Comparison of ENCODE assay signal across 28 cellular contexts in the genomic region with DNA sequence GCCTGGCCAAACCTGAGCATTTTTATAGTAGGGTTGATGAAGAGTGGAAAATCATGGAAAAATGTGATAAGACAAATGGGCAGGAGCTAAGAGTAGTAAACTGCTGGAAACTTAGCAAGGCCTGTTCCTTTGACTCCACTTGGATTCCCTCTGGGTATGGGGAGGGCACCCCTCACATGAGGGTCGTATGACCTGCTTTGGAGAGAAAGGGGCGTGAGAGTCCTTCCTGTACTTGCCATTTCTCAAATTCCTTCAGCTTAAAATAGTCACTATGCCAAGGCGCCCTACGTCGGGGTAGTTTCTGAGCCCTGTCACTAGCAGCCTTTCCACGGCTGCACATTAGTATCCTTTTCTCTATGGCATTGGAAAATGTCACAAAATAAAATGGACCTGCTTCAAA. TPM values are rescaled to one million over a fixed set of nuclear protein-coding genes. Genes with fewer than 3 reads are reported as not detected.
DNase-seq lines count a peak whose midpoint lies in the region; ATAC-seq and TF ChIP-seq lines count a peak whose summit lies in the region.
"Had no signal": no experiment of that assay in that cellular context is flagged by ENCODE, and none has a peak within 500 bp of the region (broad histone marks: within the 10 kb centered on the region; RNA-seq: fewer than 3 reads in every experiment).

No MANE protein-coding gene starts in this region.

- intact Hi-C loops in activated CD4-positive, alpha-beta T cell treated with anti-CD3 and anti-CD28 coated beads for 36 hours (cut with DNase I, micrococcal nuclease) = loop anchor here in 1 of 2 experiments (5.0 kb wide), 1 partner anchor 34 kb away; no protein-coding TSS in a partner anchor
- intact Hi-C loops in heart left ventricle (cut with DNase I) = loop anchor here in 8 of 10 donors (5.0 to 10.0 kb wide), 6 partner anchors 34 to 176 kb away; a partner anchor contains a TSS
- intact Hi-C loops in left ventricle myocardium superior (cut with micrococcal nuclease) = loop anchor here (10.0 kb wide), 1 partner anchor 46 kb away; a partner anchor contains a TSS
- intact Hi-C loops in lower leg skin (cut with DNase I; ENCODE audit: low total_unique reads) = no loop called here

- H3K27ac Mint-ChIP-seq in activated CD4-positive, alpha-beta T cell treated with anti-CD3 and anti-CD28 coated beads for 36 hours = peak overlapping the region; percentile 63
- H3K27ac Mint-ChIP-seq in effector memory CD8-positive, alpha-beta T cell = peak overlapping the region; percentile 80 to 93
- peak overlapping the region; percentile 90 for H3K27ac Mint-ChIP-seq in stimulated activated effector memory CD8-positive, alpha-beta T cell treated with anti-CD3 and anti-CD28 coated beads, Interleukin-12 subunit alpha, Interleukin-12 subunit beta, amount 100 ng/mL, for 72 hours
- H3K27ac Mint-ChIP-seq: activated naive CD8-positive, alpha-beta T cell treated with anti-CD3 and anti-CD28 coated beads, Interleukin-2, amount 10 ng/mL, durations not matched to agents 7 days and 5 days; activated T-helper 2 cell treated with anti-CD3 and anti-CD28 coated beads, Interferon-gamma antibody, Interleukin-2, Interleukin-4, amounts not matched to agents 10 μg/mL and 5 μg/mL and 100 μg/mL, durations not matched to agents 14 hours and 24 hours and 36 hours; progenitor cell of endocrine pancreas had no signal

- ATAC-seq in activated CD4-positive, alpha-beta T cell treated with anti-CD3 and anti-CD28 coated beads for 36 hours = no peak
- ATAC-seq in heart left ventricle (peak in 1 of 4 donors; percentile 38), left ventricle myocardium superior (no peak), HG02970 (IDR thresholded peaks at IDR 0.05; ENCODE audit: low FRiP score, unreplicated experiment) (no peak)
- no peak for ATAC-seq in effector memory CD8-positive, alpha-beta T cell (replicated peaks)
- no peak for ATAC-seq in stimulated activated effector memory CD8-positive, alpha-beta T cell treated with anti-CD3 and anti-CD28 coated beads, Interleukin-12 subunit alpha, Interleukin-12 subunit beta, amount 100 ng/mL, for 72 hours
- ATAC-seq: left lung, Panc1 had no signal

- H3K27me3 Mint-ChIP-seq in activated CD4-positive, alpha-beta T cell treated with anti-CD3 and anti-CD28 coated beads for 36 hours = no peaks in the 10 kb centered on the region
- no peaks in the 10 kb centered on the region for H3K27me3 Mint-ChIP-seq in effector memory CD8-positive, alpha-beta T cell
- H3K27me3 Mint-ChIP-seq: activated naive CD8-positive, alpha-beta T cell treated with anti-CD3 and anti-CD28 coated beads, Interleukin-2, amount 10 ng/mL, durations not matched to agents 7 days and 5 days; progenitor cell of endocrine pancreas had no signal

- TF ChIP-seq CTCF in heart left ventricle (IDR thresholded peaks at IDR 0.05) = no peak
- no peak for TF ChIP-seq CTCF in lower leg skin (IDR thresholded peaks at IDR 0.05)

- peak overlapping the region in 9 of 12 donors; percentile 5 to 62 (median 45) for H3K27ac ChIP-seq in heart left ventricle
- H3K27ac ChIP-seq: 22Rv1, C4-2B, coronary artery, epithelial cell of prostate, left lung, suprapubic skin, upper lobe of left lung had no signal

- H3K4me1 Mint-ChIP-seq in activated CD4-positive, alpha-beta T cell treated with anti-CD3 and anti-CD28 coated beads for 36 hours = peaks cover 84% of the 10 kb centered on the region
- H3K4me1 Mint-ChIP-seq in effector memory CD8-positive, alpha-beta T cell (ENCODE audit: low read depth in 2 of 2) = peaks cover 72 to 85% of the 10 kb centered on the region in 2 donors
- peaks cover 85% of the 10 kb centered on the region for H3K4me1 Mint-ChIP-seq in stimulated activated effector memory CD8-positive, alpha-beta T cell treated with anti-CD3 and anti-CD28 coated beads, Interleukin-12 subunit alpha, Interleukin-12 subunit beta, amount 100 ng/mL, for 72 hours

- no peaks in the 10 kb centered on the region for H3K27me3 ChIP-seq in heart left ventricle
- H3K27me3 ChIP-seq: left lung, suprapubic skin, upper lobe of left lung had no signal

- peaks cover 3% of the 10 kb centered on the region for H3K9me3 Mint-ChIP-seq in activated CD4-positive, alpha-beta T cell treated with anti-CD3 and anti-CD28 coated beads for 36 hours (ENCODE audit: low read depth)
- no peaks in the 10 kb centered on the region for H3K9me3 Mint-ChIP-seq in effector memory CD8-positive, alpha-beta T cell
- H3K9me3 Mint-ChIP-seq in stimulated activated effector memory CD8-positive, alpha-beta T cell treated with anti-CD3 and anti-CD28 coated beads, Interleukin-12 subunit alpha, Interleukin-12 subunit beta, amount 100 ng/mL, for 72 hours = peaks cover 2% of the 10 kb centered on the region

- TF ChIP-seq POLR2A in heart left ventricle (IDR thresholded peaks at IDR 0.05) (no peak), lower leg skin (IDR thresholded peaks at IDR 0.05) (no peak)

- H3K4me3 ChIP-seq in heart left ventricle (no peak overlapping the region), lower leg skin (ENCODE audit: low read depth, poor library complexity, severe bottlenecking) (no peak overlapping the region)
- H3K4me3 ChIP-seq: coronary artery, left lung, suprapubic skin, upper lobe of left lung had no signal

- 50 to 59% (median 54%) methylated on average over 6 of the region's 6 CpGs for WGBS in heart left ventricle, 4 donors
- 76 to 84% methylated on average over 6 of the region's 6 CpGs for WGBS in lower leg skin, 2 donors

- peaks cover 10% of the 10 kb centered on the region for H3K36me3 Mint-ChIP-seq in activated CD4-positive, alpha-beta T cell treated with anti-CD3 and anti-CD28 coated beads for 36 hours (ENCODE audit: low read depth)
- H3K36me3 Mint-ChIP-seq in effector memory CD8-positive, alpha-beta T cell (ENCODE audit: insufficient read depth) = peaks cover 25% of the 10 kb centered on the region
- H3K36me3 Mint-ChIP-seq in stimulated activated effector memory CD8-positive, alpha-beta T cell treated with anti-CD3 and anti-CD28 coated beads, Interleukin-12 subunit alpha, Interleukin-12 subunit beta, amount 100 ng/mL, for 72 hours = peaks cover 23% of the 10 kb centered on the region

- no peak for DNase-seq in activated CD4-positive, alpha-beta T cell treated with anti-CD3 and anti-CD28 coated beads for 36 hours
- DNase-seq in activated CD4-positive, alpha-beta T cell treated with anti-CD3 and anti-CD28 coated beads for 48 hours = no peak
- DNase-seq in heart left ventricle (no peak), left ventricle myocardium superior (no peak), lower leg skin (ENCODE audit: low spot score in 2 of 2) (no peak)
- no peak for DNase-seq in effector memory CD8-positive, alpha-beta T cell
- no peak for DNase-seq in stimulated activated effector memory CD8-positive, alpha-beta T cell treated with anti-CD3 and anti-CD28 coated beads, Interleukin-12 subunit alpha, Interleukin-12 subunit beta, amount 100 ng/mL, for 72 hours (ENCODE audit: low spot score in 2 of 2)
- DNase-seq: activated CD4-positive, alpha-beta T cell treated with anti-CD3 and anti-CD28 coated beads for 4 hours; activated naive CD8-positive, alpha-beta T cell treated with anti-CD3 and anti-CD28 coated beads, Interleukin-2, amount 10 ng/mL, durations not matched to agents 7 days and 5 days; aorta; effector CD8-positive, alpha-beta T cell; left lung; NCI-H2107; NCI-H345; SHP77 treated with DMSO at 0.1 percent for 48 hours; stimulated activated CD4-positive, alpha-beta T cell treated with anti-CD3 and anti-CD28 coated beads, Interleukin-15, amount 100 ng/mL, for 24 hours; stimulated activated CD4-positive, alpha-beta T cell treated with anti-CD3 and anti-CD28 coated beads, Interleukin-4, amount 100 ng/mL, for 4 hours; T-helper 9 cell; upper lobe of left lung had no signal

- H3K36me3 ChIP-seq in heart left ventricle = no peaks in the 10 kb centered on the region
- H3K36me3 ChIP-seq: left lung, suprapubic skin, upper lobe of left lung had no signal

- H3K9me3 ChIP-seq in heart left ventricle = no peaks in the 10 kb centered on the region
- H3K9me3 ChIP-seq: left lung, suprapubic skin, upper lobe of left lung had no signal

- CTCF ChIA-PET in activated CD4-positive, alpha-beta T cell treated with anti-CD3 and anti-CD28 coated beads for 36 hours (lab: Charles Lee) = interaction anchor here (1.0 to 4.6 kb wide), 11 partner anchors 10 to 93 kb away, joined by 3 to 43 read pairs (median 5); a partner anchor contains a TSS

- POLR2A ChIA-PET in activated CD4-positive, alpha-beta T cell treated with anti-CD3 and anti-CD28 coated beads for 36 hours (lab: Charles Lee) = no interaction called here

- peaks cover 0 to 52% (median 23%) of the 10 kb centered on the region in 12 donors for H3K4me1 ChIP-seq in heart left ventricle
- H3K4me1 ChIP-seq: left lung, suprapubic skin, upper lobe of left lung had no signal

- H3K4me3 Mint-ChIP-seq in activated CD4-positive, alpha-beta T cell treated with anti-CD3 and anti-CD28 coated beads for 36 hours = no peak overlapping the region
- H3K4me3 Mint-ChIP-seq in effector memory CD8-positive, alpha-beta T cell = no peak overlapping the region
- H3K4me3 Mint-ChIP-seq in stimulated activated effector memory CD8-positive, alpha-beta T cell treated with anti-CD3 and anti-CD28 coated beads, Interleukin-12 subunit alpha, Interleukin-12 subunit beta, amount 100 ng/mL, for 72 hours = peak overlapping the region; percentile 45
- H3K4me3 Mint-ChIP-seq: activated naive CD8-positive, alpha-beta T cell treated with anti-CD3 and anti-CD28 coated beads, Interleukin-2, amount 10 ng/mL, durations not matched to agents 7 days and 5 days had no signal

RNA-seq across cellular contexts. Expression of a gene that starts 49.1 kb away (rescaled TPM):
- total RNA-seq in activated CD4-positive, alpha-beta T cell treated with anti-CD3 and anti-CD28 coated beads for 36 hours = 10 to 100 TPM; 10.5 to 12.2 TPM
- total RNA-seq in heart left ventricle (10 to 100 TPM in 7 of 9 donors, 1 to 10 TPM in 2; 6.3 to 16.5 (median 13.8) TPM), left ventricle myocardium superior (7.4 TPM), lower leg skin (1 to 10 TPM; 1.5 to 3.3 (median 1.8) TPM)
- polyA plus RNA-seq in heart left ventricle = 1 to 10 TPM; 2.4 to 4.4 TPM
